1 cellular context compared by ENCODE assay signal in genomic region chr2:241498115-241499070, GRCh38.
TF ChIP-seq lines count a peak whose summit lies in the region.

No MANE protein-coding gene starts in this region.

TF ChIP-seq in HepG2, 621 proteins besides CTCF, POLR2A, EP300 and RAD21 (continued from another document):
- TF ChIP-seq ZNF512B (CRISPR knock-in tag; IDR thresholded peaks at IDR 0.05; ENCODE audit: borderline replicate concordance): no peak
- TF ChIP-seq ZFP36L1 (CRISPR knock-in tag; IDR thresholded peaks at IDR 0.05): no peak
